12 cellular contexts compared by ENCODE assay signal in genomic region chr4:16889945-16890344, GRCh38. TPM values are rescaled to one million over a fixed set of nuclear protein-coding genes. Genes with fewer than 3 reads are reported as not detected.
"Had no signal": no experiment of that assay in that cellular context is flagged by ENCODE, and none has a peak within 500 bp of the region (broad histone marks: within the 10 kb centered on the region; RNA-seq: fewer than 3 reads in every experiment).

No MANE protein-coding gene starts in this region.

- H3K27me3 Mint-ChIP-seq: activated CD4-positive, alpha-beta T cell treated with anti-CD3 and anti-CD28 coated beads for 36 hours; activated naive CD4-positive, alpha-beta T cell treated with anti-CD3 and anti-CD28 coated beads, Interleukin-2, amount 10 ng/mL, durations not matched to agents 7 days and 5 days; stimulated activated naive CD8-positive, alpha-beta T cell treated with anti-CD3 and anti-CD28 coated beads, Interleukin-15, amount 100 ng/mL, for 72 hours had no signal

- H3K36me3 ChIP-seq: pancreas had no signal

- H3K36me3 Mint-ChIP-seq: activated naive CD4-positive, alpha-beta T cell treated with anti-CD3 and anti-CD28 coated beads, Interleukin-2, amount 10 ng/mL, durations not matched to agents 7 days and 5 days had no signal

- H3K9me3 ChIP-seq: pancreas, testis had no signal

- H3K4me1 ChIP-seq: pancreas had no signal

- H3K27me3 ChIP-seq: hepatocyte, pancreas, testis had no signal

- H3K4me3 Mint-ChIP-seq: activated CD4-positive, alpha-beta T cell treated with anti-CD3 and anti-CD28 coated beads for 36 hours; activated naive CD4-positive, alpha-beta T cell treated with anti-CD3 and anti-CD28 coated beads, Interleukin-2, amount 10 ng/mL, durations not matched to agents 7 days and 5 days; activated T-helper 17 cell treated with anti-CD3 and anti-CD28 coated beads, Interleukin-2, amount 50 U/mL, for 72 hours; stimulated activated naive CD8-positive, alpha-beta T cell treated with anti-CD3 and anti-CD28 coated beads, Interleukin-15, amount 100 ng/mL, for 72 hours had no signal

- DNase-seq: activated CD4-positive, alpha-beta T cell treated with anti-CD3 and anti-CD28 coated beads for 36 hours; activated CD8-positive, alpha-beta memory T cell treated with anti-CD3 and anti-CD28 coated beads for 24 hours; foreskin melanocyte; pancreas; stimulated activated CD4-positive, alpha-beta T cell treated with anti-CD3 and anti-CD28 coated beads, Interleukin-4, amount 100 ng/mL, for 4 hours; stimulated activated naive CD8-positive, alpha-beta T cell treated with anti-CD3 and anti-CD28 coated beads, Interleukin-15, amount 100 ng/mL, for 72 hours; T1000; testis had no signal

- H3K4me3 ChIP-seq: hepatocyte, pancreas, testis had no signal

- H3K27ac ChIP-seq: hepatocyte, pancreas, testis, VCaP had no signal

- H3K9me3 Mint-ChIP-seq: activated naive CD4-positive, alpha-beta T cell treated with anti-CD3 and anti-CD28 coated beads, Interleukin-2, amount 10 ng/mL, durations not matched to agents 7 days and 5 days; activated T-helper 17 cell treated with anti-CD3 and anti-CD28 coated beads, Interleukin-2, amount 50 U/mL, for 72 hours; stimulated activated naive CD8-positive, alpha-beta T cell treated with anti-CD3 and anti-CD28 coated beads, Interleukin-15, amount 100 ng/mL, for 72 hours had no signal

- H3K4me2 ChIP-seq: hepatocyte had no signal

- H3K4me1 Mint-ChIP-seq: activated T-helper 17 cell treated with anti-CD3 and anti-CD28 coated beads, Interleukin-2, amount 50 U/mL, for 72 hours had no signal

- FAIRE-seq: pancreas had no signal

- H3K27ac Mint-ChIP-seq: activated CD4-positive, alpha-beta T cell treated with anti-CD3 and anti-CD28 coated beads for 36 hours; activated naive CD4-positive, alpha-beta T cell treated with anti-CD3 and anti-CD28 coated beads, Interleukin-2, amount 10 ng/mL, durations not matched to agents 7 days and 5 days; activated T-helper 17 cell treated with anti-CD3 and anti-CD28 coated beads, Interleukin-2, amount 50 U/mL, for 72 hours had no signal

- ATAC-seq: activated CD4-positive, alpha-beta T cell treated with anti-CD3 and anti-CD28 coated beads for 36 hours; activated T-helper 17 cell treated with anti-CD3 and anti-CD28 coated beads, Interleukin-2, amount 50 U/mL, for 72 hours; pancreas had no signal

- H2AFZ ChIP-seq: hepatocyte had no signal

RNA-seq across cellular contexts. Expression of gene LDB2, which starts 8.5 kb away (rescaled TPM):
- total RNA-seq: activated T-helper 17 cell treated with anti-CD3 and anti-CD28 coated beads, Interleukin-2, amount 50 U/mL, for 72 hours had no signal
